ENCODE assay signal across 8 cellular contexts in the genomic region with DNA sequence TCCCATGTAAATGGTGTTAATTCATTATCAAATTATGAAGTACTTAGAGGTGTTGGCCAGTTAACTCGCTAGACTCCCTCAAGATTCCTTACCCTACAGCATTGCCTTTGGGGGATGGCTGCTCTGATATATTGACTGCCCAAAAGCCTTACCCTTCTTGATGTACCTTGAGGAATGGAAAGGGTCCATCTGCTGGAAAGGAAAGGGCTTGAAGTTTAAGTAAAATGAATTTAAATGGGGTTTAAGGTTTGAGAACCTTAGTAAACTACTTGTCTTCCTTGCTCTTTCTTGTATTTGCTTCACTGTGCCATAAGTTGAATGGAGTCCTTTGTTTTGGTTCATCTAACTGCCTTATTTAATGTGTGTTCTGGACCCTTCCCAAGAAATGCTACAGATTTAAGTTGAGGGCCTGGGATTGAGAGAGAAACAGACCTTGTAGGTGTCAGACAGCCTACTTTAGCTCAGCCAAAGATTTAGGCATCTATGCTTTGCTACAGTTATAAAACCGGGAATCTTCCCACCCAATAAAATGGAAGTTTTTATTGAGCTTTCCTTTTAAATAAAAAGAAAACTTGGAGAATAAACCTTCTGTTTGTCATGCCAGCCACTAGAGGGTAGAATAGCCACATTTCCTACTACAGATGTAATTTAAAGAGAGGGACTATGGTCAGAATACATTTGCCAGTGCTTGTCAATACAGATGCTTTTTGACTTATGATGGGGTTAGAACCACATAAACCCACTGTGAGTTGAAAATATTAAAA. TPM values are rescaled to one million over a fixed set of nuclear protein-coding genes. Genes with fewer than 3 reads are reported as not detected.
A peak's percentile ranks its signal among the peaks of the same experiment; 100 is the strongest.
DNase-seq lines count a peak whose midpoint lies in the region; ATAC-seq and TF ChIP-seq lines count a peak whose summit lies in the region.

No MANE protein-coding gene starts in this region.

- H3K27me3 Mint-ChIP-seq in stimulated activated naive B cell treated with anti-CD40 and anti-IgM and Interleukin-4, amounts not matched to agents 10 μg/mL and 1 μg/mL and 100 μg/mL, for 72 hours: no peaks in the 10 kb centered on the region

- H3K4me3 Mint-ChIP-seq in stimulated activated naive B cell treated with anti-CD40 and anti-IgM and Interleukin-4, amounts not matched to agents 10 μg/mL and 1 μg/mL and 100 μg/mL, for 72 hours: no peak overlapping the region

- in situ Hi-C loops in astrocyte of the spinal cord (cut with HindIII; ENCODE audit: low sequenced_read_pairs): no loop called here

- DNase-seq in DMS53 treated with DMSO at 0.1 percent for 48 hours (lab: John Stamatoyannopoulos, UW; ENCODE audit: unreplicated experiment) (peak; percentile 26), H4 (ENCODE audit: low spot score) (peak; percentile 63), NCI-H2081 (lab: John Stamatoyannopoulos, UW) (peak; percentile 64 to 68), astrocyte of the spinal cord (ENCODE audit: low read depth, low spot score) (peak; percentile 80), inferior parietal cortex (ENCODE audit: extremely low spot score) (peak; percentile 64)
- DNase-seq in stimulated activated naive B cell treated with anti-CD40 and anti-IgM and Interleukin-4, amounts not matched to agents 10 μg/mL and 1 μg/mL and 100 μg/mL, for 72 hours: no peak
- no peak for DNase-seq in activated CD4-positive, alpha-beta T cell treated with anti-CD3 and anti-CD28 coated beads for 1 hour

- H3K36me3 Mint-ChIP-seq in stimulated activated naive B cell treated with anti-CD40 and anti-IgM and Interleukin-4, amounts not matched to agents 10 μg/mL and 1 μg/mL and 100 μg/mL, for 72 hours: peaks cover 3 to 4% of the 10 kb centered on the region in 2 donors

- H3K9me3 Mint-ChIP-seq in stimulated activated naive B cell treated with anti-CD40 and anti-IgM and Interleukin-4, amounts not matched to agents 10 μg/mL and 1 μg/mL and 100 μg/mL, for 72 hours: peaks cover 0 to 1% of the 10 kb centered on the region in 2 donors

- H3K4me3 ChIP-seq in astrocyte of the spinal cord (ENCODE audit: low read depth, low read length): no peak overlapping the region

- H3K4me1 Mint-ChIP-seq in stimulated activated naive B cell treated with anti-CD40 and anti-IgM and Interleukin-4, amounts not matched to agents 10 μg/mL and 1 μg/mL and 100 μg/mL, for 72 hours: peaks cover 15 to 46% of the 10 kb centered on the region in 2 donors

- H3K27ac Mint-ChIP-seq in stimulated activated naive B cell treated with anti-CD40 and anti-IgM and Interleukin-4, amounts not matched to agents 10 μg/mL and 1 μg/mL and 100 μg/mL, for 72 hours: no peak overlapping the region

- peak; percentile 65 to 68 for ATAC-seq in stimulated activated naive B cell treated with anti-CD40 and anti-IgM and Interleukin-4, amounts not matched to agents 10 μg/mL and 1 μg/mL and 100 μg/mL, for 72 hours (replicated peaks)
- ATAC-seq in GM21528 (IDR thresholded peaks at IDR 0.05; ENCODE audit: low FRiP score, unreplicated experiment): no peak

- TF ChIP-seq CTCF in astrocyte of the spinal cord (IDR thresholded peaks at IDR 0.05; ENCODE audit: low read depth, low read length): peak; percentile 57

RNA-seq across cellular contexts. Expression of a gene that starts 25.3 kb away (rescaled TPM):
- 39.3 and 40.2 TPM in 2 replicates for total RNA-seq in H4 (2014; rRNA removed; shearing (Covaris generic))

Comparison
In these comparisons a context has a peak if more than half of its experiments do, and no peak if none do; other contexts are left out.
1. DNase-seq: peak in DMS53 treated with DMSO at 0.1 percent for 48 hours (single experiment), H4 (single experiment), NCI-H2081 (2 of 2), astrocyte of the spinal cord (single experiment) and inferior parietal cortex (single experiment); none in stimulated activated naive B cell treated with anti-CD40 and anti-IgM and Interleukin-4, amounts not matched to agents 10 μg/mL and 1 μg/mL and 100 μg/mL, for 72 hours (single experiment) and activated CD4-positive, alpha-beta T cell treated with anti-CD3 and anti-CD28 coated beads for 1 hour (single experiment).